ENCODE assay signal across 14 cellular contexts in the genomic region with DNA sequence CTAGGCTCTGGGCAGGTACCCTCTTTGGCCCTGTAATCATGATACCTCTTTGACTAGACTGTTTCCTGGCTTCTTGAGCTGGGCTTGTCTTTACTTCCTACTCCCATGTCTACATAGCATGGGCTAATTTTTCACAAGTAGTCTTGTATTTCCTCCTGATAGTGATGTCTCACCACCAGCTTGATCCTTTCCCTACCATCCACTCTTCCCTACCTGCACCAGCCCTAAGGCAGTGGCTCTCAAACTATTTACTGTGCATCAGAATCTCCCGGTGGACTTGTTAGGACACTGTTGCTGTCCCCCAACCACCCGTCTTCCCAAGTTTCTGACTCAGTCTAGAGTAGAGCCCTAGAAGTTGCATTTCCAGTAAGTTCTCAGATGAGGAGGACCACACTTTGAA.
DNase-seq lines count a peak whose midpoint lies in the region; ATAC-seq, FAIRE-seq and TF ChIP-seq lines count a peak whose summit lies in the region.
"Had no signal": no experiment of that assay in that cellular context is flagged by ENCODE, and none has a peak within 500 bp of the region (broad histone marks: within the 10 kb centered on the region; RNA-seq: fewer than 3 reads in every experiment).

No MANE protein-coding gene starts in this region.

- no peak overlapping the region for H3K4me3 ChIP-seq in A549
- H3K4me3 ChIP-seq in bronchial epithelial cell (ENCODE audit: low read depth, low read length) = no peak overlapping the region
- H3K4me3 ChIP-seq in mesenchymal stem cell (ENCODE audit: insufficient read depth in 1 of 2, low read depth in 1 of 2, low read length in 2 of 2) = no peak overlapping the region
- H3K4me3 ChIP-seq in esophagus squamous epithelium = no peak overlapping the region
- H3K4me3 ChIP-seq: BLaER1 had no signal

- intact Hi-C loops in CD4-positive, alpha-beta T cell (cut with DNase I, micrococcal nuclease) = no loop called here
- intact Hi-C loops in esophagus squamous epithelium (cut with DNase I) = no loop called here

- no peak overlapping the region for H3K23ac ChIP-seq in mesenchymal stem cell (ENCODE audit: low read length in 2 of 2)

- H2BK12ac ChIP-seq in mesenchymal stem cell (ENCODE audit: low read length in 2 of 2) = no peak overlapping the region

- in situ Hi-C loops in ACHN (cut with HindIII; ENCODE audit: low pct_ligation_motif_present, low pct_unique_long_range_greater_than_20kb, low sequenced_read_pairs) = no loop called here

- H3K4me1 Mint-ChIP-seq in CD4-positive, alpha-beta T cell (ENCODE audit: low read depth) = peaks cover 42% of the 10 kb centered on the region

- H3K27ac Mint-ChIP-seq in CD4-positive, alpha-beta T cell = peak overlapping the region; percentile 17
- H3K27ac Mint-ChIP-seq: HFFc6 had no signal

- H3K36me3 ChIP-seq in bronchial epithelial cell (ENCODE audit: control insufficient read depth, insufficient read depth, low read length) = no peaks in the 10 kb centered on the region
- H3K36me3 ChIP-seq in mesenchymal stem cell (ENCODE audit: control insufficient read depth in 1 of 2, insufficient read depth in 2 of 2, low read depth in 1 of 2, low read length in 2 of 2) = no peaks in the 10 kb centered on the region
- no peaks in the 10 kb centered on the region for H3K36me3 ChIP-seq in esophagus squamous epithelium
- H3K36me3 ChIP-seq: BLaER1 had no signal

- H3K4ac ChIP-seq in mesenchymal stem cell (ENCODE audit: low read depth in 1 of 2, low read length in 2 of 2) = peak overlapping the region in 1 of 2 experiments; percentile 31

- H3K27ac ChIP-seq in A549 (peak overlapping the region; percentile 18 to 73; a peak in 4 of 6 replicates), mesenchymal stem cell (ENCODE audit: low read length, poor library complexity, severe bottlenecking) (no peak overlapping the region), esophagus squamous epithelium (no peak overlapping the region)
- H3K27ac ChIP-seq in CD4-positive, alpha-beta T cell (ENCODE audit: low read depth, low read length) = no peak overlapping the region
- H3K27ac ChIP-seq: BLaER1, HL-60 had no signal

- no peaks in the 10 kb centered on the region for H3K27me3 ChIP-seq in CD4-positive, alpha-beta T cell (ENCODE audit: control insufficient read depth, insufficient read depth, low read length)
- H3K27me3 ChIP-seq in bronchial epithelial cell (ENCODE audit: control insufficient read depth, insufficient read depth, low read length) (no peaks in the 10 kb centered on the region), mesenchymal stem cell (ENCODE audit: control insufficient read depth in 1 of 2, insufficient read depth in 1 of 2, low read length in 2 of 2) (no peaks in the 10 kb centered on the region), esophagus squamous epithelium (no peaks in the 10 kb centered on the region)
- H3K27me3 ChIP-seq: BLaER1 had no signal

- TF ChIP-seq RAD21 in A549 (conservative IDR thresholded peaks at IDR 0.05 in 1 of 2, IDR thresholded peaks at IDR 0.05 in 1 of 2) = no peak

- H3K4me2 ChIP-seq in A549 (no peak overlapping the region), mesenchymal stem cell (ENCODE audit: low read length, poor library complexity, severe bottlenecking) (no peak overlapping the region)
- H3K4me2 ChIP-seq: BLaER1 had no signal

- CTCF ChIA-PET in A549 (lab: Yijun Ruan, JAX) = interaction anchor here (1.1 to 2.6 kb wide), 3 partner anchors 155 to 210 kb away, joined by 5 to 9 read pairs (median 7); no protein-coding TSS in a partner anchor
- CTCF ChIA-PET in CD4-positive, alpha-beta T cell (lab: Charles Lee) = no interaction called here

- H4K8ac ChIP-seq in mesenchymal stem cell (ENCODE audit: low read length) = no peak overlapping the region

- no peak overlapping the region for H3K9ac ChIP-seq in mesenchymal stem cell (ENCODE audit: low read length)
- H3K9ac ChIP-seq: BLaER1 had no signal

- H4K91ac ChIP-seq in mesenchymal stem cell (ENCODE audit: low read length) = no peak overlapping the region

- H3K4me1 ChIP-seq in A549 (peaks cover 36% of the 10 kb centered on the region), mesenchymal stem cell (ENCODE audit: control insufficient read depth, insufficient read depth, low read depth, low read length) (no peaks in the 10 kb centered on the region), esophagus squamous epithelium (peaks cover 0 to 3% (median 0%) of the 10 kb centered on the region in 3 donors)

- WGBS in A549 (ENCODE audit: missing lambda C conversion rate) = 77% methylated on average over 2 of the region's 2 CpGs
- WGBS in mesenchymal stem cell = 93% methylated on average over 2 of the region's 2 CpGs
- 64 to 81% methylated on average over 2 of the region's 2 CpGs for WGBS in esophagus squamous epithelium, 2 donors

- TF ChIP-seq POLR2A in A549 (IDR thresholded peaks at IDR 0.05; ENCODE audit: low read length) (no peak), esophagus squamous epithelium (IDR thresholded peaks at IDR 0.05) (no peak)

- H3K9me3 Mint-ChIP-seq in CD4-positive, alpha-beta T cell = no peaks in the 10 kb centered on the region
- H3K9me3 Mint-ChIP-seq: HFFc6 had no signal

- DNase-seq in A549 (ENCODE audit: low read depth in 1 of 2, low spot score in 1 of 2) (no peak), bronchial epithelial cell (ENCODE audit: low read depth) (peak; percentile 85), mesenchymal stem cell (no peak), NCI-H510A (lab: John Stamatoyannopoulos, UW) (no peak), esophagus squamous epithelium (lab: John Stamatoyannopoulos, UW) (no peak), ACHN (no peak)
- no peak for DNase-seq in CD4-positive, alpha-beta T cell
- DNase-seq: AML-193, Calu3, DMS 273 treated with DMSO at 0.1 percent for 48 hours, HCEC 1CT, HFFc6 had no signal

- no peak overlapping the region for H2AFZ ChIP-seq in mesenchymal stem cell (ENCODE audit: low read depth, low read length)

- H2BK15ac ChIP-seq in mesenchymal stem cell (ENCODE audit: low read depth, poor library complexity, severe bottlenecking) = no peak overlapping the region

- H3K4me3 Mint-ChIP-seq in CD4-positive, alpha-beta T cell = no peak overlapping the region
- H3K4me3 Mint-ChIP-seq: HFFc6 had no signal

- H3K36me3 Mint-ChIP-seq in CD4-positive, alpha-beta T cell (ENCODE audit: low read depth) = peaks cover 37% of the 10 kb centered on the region

- H2BK5ac ChIP-seq in mesenchymal stem cell (ENCODE audit: low read depth, low read length, poor library complexity, severe bottlenecking) = peak overlapping the region; percentile 34

- no peaks in the 10 kb centered on the region for H3K79me1 ChIP-seq in mesenchymal stem cell (replicated peaks; ENCODE audit: low read length, poor library complexity, severe bottlenecking)

- no peak for TF ChIP-seq CTCF in A549 (IDR thresholded peaks at IDR 0.05)
- no peak for TF ChIP-seq CTCF in CD4-positive, alpha-beta T cell (IDR thresholded peaks at IDR 0.05)
- TF ChIP-seq CTCF in bronchial epithelial cell (IDR thresholded peaks at IDR 0.05; ENCODE audit: insufficient read depth, low read length, severe bottlenecking) = no peak
- TF ChIP-seq CTCF in esophagus squamous epithelium (IDR thresholded peaks at IDR 0.05) = no peak

- FAIRE-seq in A549 (lab: Jason Lieb, UNC) = no peak
- no peak for FAIRE-seq in bronchial epithelial cell (lab: Jason Lieb, UNC)

- POLR2A ChIA-PET in A549 (lab: Yijun Ruan, JAX) = interaction anchor here (1.1 to 1.2 kb wide), 2 partner anchors 35 to 36 kb away, joined by 3 read pairs; no protein-coding TSS in a partner anchor
- POLR2A ChIA-PET in CD4-positive, alpha-beta T cell (lab: Charles Lee) = interaction anchor here (0.6 to 2.8 kb wide), 8 partner anchors 8 to 36 kb away, joined by 3 to 8 read pairs (median 3); no protein-coding TSS in a partner anchor

- H3K9me3 ChIP-seq in A549 (no peaks in the 10 kb centered on the region), mesenchymal stem cell (ENCODE audit: control insufficient read depth, low read length) (no peaks in the 10 kb centered on the region), esophagus squamous epithelium (no peaks in the 10 kb centered on the region)
- no peaks in the 10 kb centered on the region for H3K9me3 ChIP-seq in CD4-positive, alpha-beta T cell (ENCODE audit: control insufficient read depth, low read length)
- H3K9me3 ChIP-seq: BLaER1 had no signal

- no peak for TF ChIP-seq EP300 in A549 (IDR thresholded peaks at IDR 0.05)

- H3K14ac ChIP-seq in mesenchymal stem cell (ENCODE audit: low read length in 2 of 2) = no peak overlapping the region

- H2BK120ac ChIP-seq in mesenchymal stem cell (ENCODE audit: low read depth, low read length) = no peak overlapping the region

- H2AK5ac ChIP-seq in mesenchymal stem cell (ENCODE audit: low read length, severe bottlenecking) = no peak overlapping the region

- no peaks in the 10 kb centered on the region for H3K27me3 Mint-ChIP-seq in CD4-positive, alpha-beta T cell

- no peak overlapping the region for H3K18ac ChIP-seq in mesenchymal stem cell (ENCODE audit: low read depth in 1 of 2, low read length in 2 of 2)

- no peak for ATAC-seq in A549
- ATAC-seq in CD4-positive, alpha-beta T cell (ENCODE audit: poor library complexity) = no peak

TF ChIP-seq in A549, 52 proteins besides CTCF, POLR2A, EP300 and RAD21 (continues in another document):
- TF ChIP-seq USF2 (IDR thresholded peaks at IDR 0.05) (no peak), TFCP2L1 (CRISPR knock-in tag; IDR thresholded peaks at IDR 0.05) (no peak), NPAS2 (CRISPR knock-in tag; IDR thresholded peaks at IDR 0.05; ENCODE audit: borderline replicate concordance) (no peak), CBX8 (IDR thresholded peaks at IDR 0.05) (no peak), MYC (IDR thresholded peaks at IDR 0.05; ENCODE audit: borderline replicate concordance, low read length) (no peak), SMC3 (IDR thresholded peaks at IDR 0.05) (no peak)
- TF ChIP-seq, protein P1, sequence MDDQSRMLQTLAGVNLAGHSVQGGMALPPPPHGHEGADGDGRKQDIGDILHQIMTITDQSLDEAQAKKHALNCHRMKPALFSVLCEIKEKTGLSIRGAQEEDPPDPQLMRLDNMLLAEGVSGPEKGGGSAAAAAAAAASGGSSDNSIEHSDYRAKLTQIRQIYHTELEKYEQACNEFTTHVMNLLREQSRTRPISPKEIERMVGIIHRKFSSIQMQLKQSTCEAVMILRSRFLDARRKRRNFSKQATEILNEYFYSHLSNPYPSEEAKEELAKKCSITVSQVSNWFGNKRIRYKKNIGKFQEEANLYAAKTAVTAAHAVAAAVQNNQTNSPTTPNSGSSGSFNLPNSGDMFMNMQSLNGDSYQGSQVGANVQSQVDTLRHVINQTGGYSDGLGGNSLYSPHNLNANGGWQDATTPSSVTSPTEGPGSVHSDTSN (IDR thresholded peaks at IDR 0.05) = no peak

Comparison
In these comparisons a context has a peak if more than half of its experiments do, and no peak if none do; other contexts are left out.
1. H3K27ac ChIP-seq: peak in A549 (2 of 2); none in CD4-positive, alpha-beta T cell (single experiment), mesenchymal stem cell (single experiment) and esophagus squamous epithelium (0 of 4).